ENCODE assay signal across 18 cellular contexts in the genomic region with DNA sequence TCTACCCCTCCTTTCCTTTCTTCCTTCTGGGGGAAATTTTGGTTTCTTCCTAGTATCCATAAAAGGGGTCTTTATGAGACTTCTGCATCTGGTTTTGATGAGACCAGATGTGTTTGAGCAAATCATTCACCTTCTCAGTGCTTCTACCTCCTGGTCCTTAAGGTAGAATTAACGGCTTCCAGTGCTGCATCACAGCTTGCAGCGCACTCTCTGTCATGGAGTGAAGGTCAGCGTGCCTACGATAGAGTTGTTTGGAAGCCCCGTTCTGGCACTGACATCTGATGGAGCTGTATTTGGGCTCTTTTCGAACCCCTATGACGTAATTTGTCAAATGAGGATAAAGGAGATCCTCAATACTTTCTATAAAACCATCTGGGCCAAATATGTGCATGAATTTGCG.
"Had no signal": no experiment of that assay in that cellular context is flagged by ENCODE, and none has a peak within 500 bp of the region (broad histone marks: within the 10 kb centered on the region; RNA-seq: fewer than 3 reads in every experiment).

No MANE protein-coding gene starts in this region.

- DNase-seq: KBM-7, MV-4-11, NCI-H1048, NCI-H1105, NCI-H1436 treated with DMSO at 0.1 percent for 48 hours, NCI-H1694, NCI-H187 treated with DMSO at 0.1 percent for 48 hours, NCI-H2107, NCI-H446, NCI-H524 treated with DMSO at 0.1 percent for 48 hours, NCI-H69, Right ventricle myocardium superior, SIG-M5 had no signal

- H3K27ac ChIP-seq: HL-60, SJSA1, SK-N-MC had no signal

- FAIRE-seq: HTR-8/SVneo, RCC 7860 had no signal

- H3K9me3 ChIP-seq: SJSA1 had no signal

- H3K4me3 ChIP-seq: SJSA1, SK-N-MC had no signal

- H3K4me1 ChIP-seq: SJSA1 had no signal

- H3K27me3 ChIP-seq: SJSA1 had no signal

- H3K36me3 ChIP-seq: SJSA1 had no signal
